1 cellular context compared by ENCODE assay signal in genomic region chr20:9066196-9066595, GRCh38.
TF ChIP-seq lines count a peak whose summit lies in the region.

No MANE protein-coding gene starts in this region.

TF ChIP-seq in IMR-90, 13 proteins besides CTCF, POLR2A, EP300 and RAD21 (continued from another document):
- no peak for TF ChIP-seq NFE2L2 (IDR thresholded peaks at IDR 0.05; ENCODE audit: low read depth, low read length)
- TF ChIP-seq MAZ (IDR thresholded peaks at IDR 0.05; ENCODE audit: borderline replicate concordance, low read depth, low read length) = no peak
- TF ChIP-seq CHD1 (IDR thresholded peaks at IDR 0.05; ENCODE audit: low read depth, low read length) = no peak
- TF ChIP-seq CEBPB (IDR thresholded peaks at IDR 0.05; ENCODE audit: low read depth, low read length) = no peak
- TF ChIP-seq RCOR1 (IDR thresholded peaks at IDR 0.05; ENCODE audit: insufficient replicate concordance, low read length) = no peak
- no peak for TF ChIP-seq BHLHE40 (IDR thresholded peaks at IDR 0.05; ENCODE audit: low read depth, low read length)
- no peak for TF ChIP-seq MXI1 (IDR thresholded peaks at IDR 0.05; ENCODE audit: borderline replicate concordance, low read depth, low read length)
TF ChIP-seq in IMR-90: peak in this region for 0.
